Comparison of ENCODE assay signal across 8 cellular contexts in genomic region chr20:51549474-51549873, GRCh38.
"Had no signal": no experiment of that assay in that cellular context is flagged by ENCODE, and none has a peak within 500 bp of the region (broad histone marks: within the 10 kb centered on the region; RNA-seq: fewer than 3 reads in every experiment).

No MANE protein-coding gene starts in this region.

- H3K4me3 ChIP-seq: GM23338 had no signal

- H3K27ac ChIP-seq: HL-60, KMS-11 had no signal

- DNase-seq: H9, HCEC 1CT, KBM-7 had no signal

- H3K9ac ChIP-seq: KMS-11 had no signal

- H2AFZ ChIP-seq: GM23338 had no signal

- H3K4me2 ChIP-seq: GM23338, KMS-11 had no signal

- FAIRE-seq: H1, H54 had no signal

- ATAC-seq: GM23338 had no signal
